In genomic region chr10:95273393-95274312, GRCh38 we compare ENCODE assay signal across 9 cellular contexts. TPM values are rescaled to one million over a fixed set of nuclear protein-coding genes. Genes with fewer than 3 reads are reported as not detected.
DNase-seq lines count a peak whose midpoint lies in the region; ATAC-seq, FAIRE-seq and TF ChIP-seq lines count a peak whose summit lies in the region.
"Had no signal": no experiment of that assay in that cellular context is flagged by ENCODE, and none has a peak within 500 bp of the region (broad histone marks: within the 10 kb centered on the region; RNA-seq: fewer than 3 reads in every experiment).

No MANE protein-coding gene starts in this region.

- no peak for FAIRE-seq in kidney (lab: Jason Lieb, UNC)

- H3K27me3 ChIP-seq in H9 (ENCODE audit: insufficient read depth, low read length) (no peaks in the 10 kb centered on the region), body of pancreas (no peaks in the 10 kb centered on the region), stomach (no peaks in the 10 kb centered on the region)

- H2BK20ac ChIP-seq in H9 (ENCODE audit: low read depth, low read length, poor library complexity, severe bottlenecking), result no peak overlapping the region

- H3K4ac ChIP-seq in H9 (ENCODE audit: low read depth, low read length), result no peak overlapping the region

- TF ChIP-seq POLR2A in body of pancreas (IDR thresholded peaks at IDR 0.05), result no peak
- TF ChIP-seq POLR2A in stomach (IDR thresholded peaks at IDR 0.05), result no peak

- no peak for TF ChIP-seq CTCF in H9 (conservative IDR thresholded peaks at IDR 0.05)
- no peak for TF ChIP-seq CTCF in body of pancreas (IDR thresholded peaks at IDR 0.05)
- no peak for TF ChIP-seq CTCF in kidney (IDR thresholded peaks at IDR 0.05; ENCODE audit: borderline replicate concordance, extremely low read depth, insufficient read depth)
- no peak for TF ChIP-seq CTCF in stomach (IDR thresholded peaks at IDR 0.05)

- H3K27ac Mint-ChIP-seq in H9, result peak overlapping the region; percentile 28 to 93 (median 89); a peak in 5 of 7 replicates

- H3K27me3 Mint-ChIP-seq in H9 (ENCODE audit: low read depth), result no peaks in the 10 kb centered on the region

- H3K27ac ChIP-seq in H9 (ENCODE audit: insufficient read length, low read depth, low read length) (no peak overlapping the region), body of pancreas (peak overlapping the region; percentile 19 to 65 (median 42)), kidney (ENCODE audit: low read depth in 2 of 2, low read length in 2 of 2) (peak overlapping the region; percentile 83 to 89), stomach (peak overlapping the region; percentile 47 to 91 (median 80))

- no peak overlapping the region for H3K56ac ChIP-seq in H9 (ENCODE audit: insufficient read length, low read depth, low read length)

- peak; percentile 63 for ATAC-seq in body of pancreas
- ATAC-seq in HG03045 (IDR thresholded peaks at IDR 0.05; ENCODE audit: unreplicated experiment), result no peak
- ATAC-seq in GM18519 (IDR thresholded peaks at IDR 0.05; ENCODE audit: low FRiP score, unreplicated experiment), result no peak
- ATAC-seq in HG03280 (IDR thresholded peaks at IDR 0.05; ENCODE audit: unreplicated experiment), result no peak

- H3K9me3 ChIP-seq in H9 (ENCODE audit: control insufficient read depth, low read depth, low read length), result no peaks in the 10 kb centered on the region
- no peaks in the 10 kb centered on the region for H3K9me3 ChIP-seq in body of pancreas
- H3K9me3 ChIP-seq in kidney (ENCODE audit: control insufficient read depth in 1 of 2, low read length in 2 of 2), result no peaks in the 10 kb centered on the region
- H3K9me3 ChIP-seq in stomach, result no peaks in the 10 kb centered on the region

- no peak overlapping the region for H4K8ac ChIP-seq in H9 (replicated peaks; ENCODE audit: insufficient read length, low read depth, low read length)

- no peak overlapping the region for H3K4me3 Mint-ChIP-seq in H9

- H3K4me1 Mint-ChIP-seq in H9, result peaks cover 33 to 41% of the 10 kb centered on the region in 2 experiments

- no peak overlapping the region for H2BK15ac ChIP-seq in H9 (ENCODE audit: low read depth, low read length)

- H3K36me3 ChIP-seq in body of pancreas (replicated peaks in 1 of 2; ENCODE audit: insufficient read depth in 1 of 2, low read depth in 2 of 2), result no peaks in the 10 kb centered on the region
- H3K36me3 ChIP-seq in kidney (ENCODE audit: control insufficient read depth in 1 of 2, insufficient read depth in 2 of 2, low read length in 2 of 2), result no peaks in the 10 kb centered on the region
- H3K36me3 ChIP-seq in stomach, result peaks cover 0 to 28% (median 18%) of the 10 kb centered on the region in 4 donors

- H3K9me3 Mint-ChIP-seq in H9, result no peaks in the 10 kb centered on the region

- H2BK12ac ChIP-seq in H9 (ENCODE audit: insufficient read length, low read depth, low read length), result no peak overlapping the region

- no peak overlapping the region for H3K14ac ChIP-seq in H9 (ENCODE audit: insufficient read depth, low read length)

- no peak overlapping the region for H4K5ac ChIP-seq in H9 (ENCODE audit: insufficient read length, low read depth, low read length)

- H3K36me3 Mint-ChIP-seq in H9 (ENCODE audit: insufficient read depth in 1 of 3, low read depth in 3 of 3), result peaks cover 0 to 30% (median 28%) of the 10 kb centered on the region in 3 experiments; a peak in 5 of 7 replicates

- DNase-seq in H9 (no peak), body of pancreas (peak in 2 of 4 donors; percentile 52 to 65), kidney (no peak), stomach (no peak), ecto neural progenitor cell (ENCODE audit: low spot score) (no peak)
- DNase-seq: nucleus accumbens had no signal

- H3K23ac ChIP-seq in H9 (ENCODE audit: insufficient read length, low read depth, low read length), result no peak overlapping the region

- no peaks in the 10 kb centered on the region for H3K23me2 ChIP-seq in H9 (ENCODE audit: insufficient read length, low read depth, low read length, poor library complexity, severe bottlenecking)

- H3K4me3 ChIP-seq in body of pancreas, result no peak overlapping the region
- H3K4me3 ChIP-seq in kidney (ENCODE audit: low read length in 2 of 2), result peak overlapping the region in 1 of 2 donors; percentile 12
- no peak overlapping the region for H3K4me3 ChIP-seq in stomach

- no peak for TF ChIP-seq EP300 in stomach (IDR thresholded peaks at IDR 0.05)

- no peak overlapping the region for H3K18ac ChIP-seq in H9 (ENCODE audit: insufficient read length, low read depth, low read length)

- no peak overlapping the region for H2BK5ac ChIP-seq in H9 (ENCODE audit: insufficient read length, low read length)

- H3K9ac ChIP-seq in H9 (ENCODE audit: extremely low read depth, insufficient read length, low read length) (no peak overlapping the region), kidney (ENCODE audit: low read length in 2 of 2) (no peak overlapping the region)

- intact Hi-C loops in body of pancreas (cut with DNase I) (no loop called here), kidney (cut with DNase I) (no loop called here), stomach (cut with DNase I; ENCODE audit: low total_unique reads) (no loop called here)

- H4K20me1 ChIP-seq in H9 (ENCODE audit: control insufficient read depth, insufficient read depth, insufficient read length), result no peaks in the 10 kb centered on the region

- H2AFZ ChIP-seq in H9 (ENCODE audit: low read length), result no peak overlapping the region

- no peak overlapping the region for H3T11ph ChIP-seq in H9 (ENCODE audit: low read length)

- no peak overlapping the region for H2BK120ac ChIP-seq in H9 (ENCODE audit: low read depth, low read length, poor library complexity, severe bottlenecking)

- H2AK5ac ChIP-seq in H9 (ENCODE audit: insufficient read length, low read length), result no peak overlapping the region

- H4K91ac ChIP-seq in H9 (ENCODE audit: insufficient read length, low read depth, low read length), result no peak overlapping the region

- peaks cover 4% of the 10 kb centered on the region for H3K79me1 ChIP-seq in H9 (ENCODE audit: insufficient read depth, low read depth, low read length, poor library complexity, severe bottlenecking)

- peaks cover 9% of the 10 kb centered on the region; the same call in 1 of the 2 replicates for H3K79me2 ChIP-seq in H9 (ENCODE audit: insufficient read depth, low read length)

- WGBS in H9 (ENCODE audit: extremely low coverage, insufficient read length, low lambda C conversion rate), result no CpG with 5 or more reads among the region's 13 CpGs
- WGBS in body of pancreas, 2 donors, result 68 to 71% methylated on average over 13 of the region's 13 CpGs
- 42 to 49% (median 45%) methylated on average over 13 of the region's 13 CpGs for WGBS in stomach, 5 donors

- H3K4me2 ChIP-seq in H9 (ENCODE audit: insufficient read depth, insufficient read length, low read length), result no peak overlapping the region

- peaks cover 2% of the 10 kb centered on the region; the same call in 1 of the 2 replicates for H3K4me1 ChIP-seq in H9 (ENCODE audit: insufficient read depth, low read length)
- H3K4me1 ChIP-seq in body of pancreas, result peaks cover 49% of the 10 kb centered on the region
- peaks cover 8 to 16% of the 10 kb centered on the region in 2 donors for H3K4me1 ChIP-seq in kidney (ENCODE audit: control insufficient read depth in 1 of 2, insufficient read depth in 1 of 2, low read depth in 1 of 2, low read length in 2 of 2)
- peaks cover 31 to 66% (median 55%) of the 10 kb centered on the region in 4 donors for H3K4me1 ChIP-seq in stomach

RNA-seq across cellular contexts. Expression of gene PDLIM1, which starts 17.1 kb away (rescaled TPM):
- total RNA-seq in H9 (2021) (115 and 123 TPM in 2 replicates), body of pancreas (10 to 100 TPM; 41.5 to 66.2 TPM), kidney (148 TPM), stomach (100 to 1,000 TPM in 2 of 5 donors, 10 to 100 TPM in 3; 41.7 to 231 (median 83.9) TPM)
- polyA plus RNA-seq in kidney (ENCODE audit: insufficient read depth, low read depth, low replicate concordance) (72.9 TPM), stomach (100 to 1,000 TPM; 168 to 289 (median 277) TPM)
